Comparison of ENCODE assay signal across 9 cellular contexts in the genomic region with DNA sequence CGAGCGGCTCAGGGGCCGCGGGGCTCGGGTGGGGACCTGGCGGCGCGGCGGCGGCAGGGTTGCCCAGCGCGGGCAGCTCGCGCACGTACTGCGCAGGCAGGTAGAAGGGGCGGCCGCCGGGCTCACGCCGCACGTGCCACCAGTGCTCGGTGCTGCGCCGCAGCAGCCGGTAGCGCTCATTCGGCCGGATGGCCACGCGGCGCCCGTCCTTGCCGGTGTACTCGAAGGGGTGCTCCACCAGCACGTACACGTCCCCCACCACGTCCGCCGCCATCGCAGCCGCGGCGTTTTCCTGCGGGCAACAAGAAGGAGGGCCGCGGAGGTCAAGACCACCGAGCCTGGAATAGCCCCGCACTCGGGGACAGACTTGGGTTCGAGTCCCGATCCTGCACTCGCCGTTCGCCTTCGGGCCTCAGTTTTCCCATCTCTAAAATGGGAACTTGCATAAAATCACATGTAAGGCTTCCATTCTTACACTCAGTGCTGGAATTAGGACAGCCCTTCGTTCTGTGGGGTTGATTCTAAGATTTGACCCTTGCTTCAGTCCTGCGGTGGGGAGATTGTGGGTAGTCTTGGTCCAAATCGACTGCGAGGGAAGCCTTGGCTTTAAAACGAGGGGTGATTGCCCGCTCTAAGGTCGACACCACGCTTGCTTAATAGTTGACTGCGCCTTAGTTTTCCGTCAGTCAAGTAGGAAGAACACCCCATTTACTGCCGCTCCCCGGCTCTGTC. TPM values are rescaled to one million over a fixed set of nuclear protein-coding genes. Genes with fewer than 3 reads are reported as not detected.
DNase-seq lines count a peak whose midpoint lies in the region; ATAC-seq, FAIRE-seq and TF ChIP-seq lines count a peak whose summit lies in the region.
"Had no signal": no experiment of that assay in that cellular context is flagged by ENCODE, and none has a peak within 500 bp of the region (broad histone marks: within the 10 kb centered on the region; RNA-seq: fewer than 3 reads in every experiment).

No MANE protein-coding gene starts in this region.

- H3K27me3 ChIP-seq in psoas muscle (ENCODE audit: insufficient read depth in 3 of 3, low read length in 2 of 3), result peaks cover 0 to 56% (median 25%) of the 10 kb centered on the region in 3 donors

- H3K4me3 ChIP-seq in foreskin fibroblast (ENCODE audit: low read depth in 1 of 2, low read length in 2 of 2) (peak overlapping the region; percentile 21 to 45), psoas muscle (peak overlapping the region; percentile 65)

- H3K36me3 Mint-ChIP-seq in T-cell, result no peaks in the 10 kb centered on the region

- no peak for TF ChIP-seq CTCF in foreskin fibroblast (IDR thresholded peaks at IDR 0.05; ENCODE audit: low read depth, low read length)
- TF ChIP-seq CTCF in psoas muscle (IDR thresholded peaks at IDR 0.05), result no peak

- DNase-seq in GM12891 (ENCODE audit: insufficient read length, low spot score), result no peak
- no peak for DNase-seq in T-cell
- no peak for DNase-seq in foreskin fibroblast
- peak in 1 of 2 donors; percentile 39 for DNase-seq in psoas muscle
- no peak for DNase-seq in posterior vena cava (ENCODE audit: low spot score)
- DNase-seq: NCI-H2171 had no signal

- intact Hi-C loops in psoas muscle (cut with DNase I), result loop anchor here in 1 of 2 donors (10.0 kb wide), 1 partner anchor 155 kb away; no protein-coding TSS in a partner anchor
- intact Hi-C loops in posterior vena cava (cut with DNase I), result no loop called here

- peak overlapping the region; percentile 71 to 82 (median 80) for H3K4me3 Mint-ChIP-seq in T-cell

- H3K4me1 Mint-ChIP-seq in T-cell, result peaks cover 23 to 28% (median 25%) of the 10 kb centered on the region in 3 donors

- no peaks in the 10 kb centered on the region for H3K9me3 ChIP-seq in psoas muscle

- 27 to 39% (median 33%) methylated on average over 50 to 68 of the region's 68 CpGs for WGBS in psoas muscle, 3 donors

- POLR2A ChIA-PET in T-cell (lab: Charles Lee), result interaction anchor here in 1 of 2 donors (0.6 kb wide), 1 partner anchor 12 kb away, joined by 10 read pairs; no protein-coding TSS in a partner anchor

- no peak for TF ChIP-seq POLR2A in GM12891 (IDR thresholded peaks at IDR 0.05; ENCODE audit: low read depth, low read length)

- ATAC-seq in T-cell (replicated peaks in 1 of 4) (no peak), psoas muscle (no peak), HG03139 (IDR thresholded peaks at IDR 0.05; ENCODE audit: unreplicated experiment) (no peak), HG03159 (IDR thresholded peaks at IDR 0.05; ENCODE audit: unreplicated experiment) (no peak), HG03432 (IDR thresholded peaks at IDR 0.05; ENCODE audit: unreplicated experiment) (no peak)

- peaks cover 0 to 9% of the 10 kb centered on the region in 2 donors for H3K36me3 ChIP-seq in psoas muscle (ENCODE audit: insufficient read depth in 1 of 2, low read depth in 1 of 2)

- no peaks in the 10 kb centered on the region for H3K27me3 Mint-ChIP-seq in T-cell

- H3K27ac ChIP-seq in psoas muscle, result no peak overlapping the region

- H3K27ac Mint-ChIP-seq in T-cell, result peak overlapping the region in 1 of 2 donors; percentile 11

- H3K9me3 Mint-ChIP-seq in T-cell, result no peaks in the 10 kb centered on the region

- peaks cover 22% of the 10 kb centered on the region for H3K4me1 ChIP-seq in psoas muscle

- CTCF ChIA-PET in T-cell (lab: Charles Lee), result no interaction called here

- FAIRE-seq in GM12891 (lab: Jason Lieb, UNC), result peak; percentile 56

TF ChIP-seq in GM12891, 5 proteins besides CTCF, POLR2A, EP300 and RAD21:
- TF ChIP-seq PAX5 (IDR thresholded peaks at IDR 0.05; ENCODE audit: insufficient read depth, low read length, severe bottlenecking), result no peak
- no peak for TF ChIP-seq POU2F2 (IDR thresholded peaks at IDR 0.05; ENCODE audit: low read depth, low read length)

RNA-seq across cellular contexts. Expression of a gene that starts 2.5 kb away (rescaled TPM):
- 16.0 TPM for polyA plus RNA-seq in GM12891 (2012; ENCODE audit: low read depth, missing spikeins)
- 100 to 1,000 TPM in 3 of 5 donors, 10 to 100 TPM in 2; 56.4 to 120 (median 113) TPM for total RNA-seq in T-cell
- 1 to 10 TPM; 4.8 to 8.1 (median 6.7) TPM for total RNA-seq in psoas muscle
- 1 to 10 TPM; 3.4 to 8.9 (median 3.5) TPM for polyA plus RNA-seq in psoas muscle
- total RNA-seq in posterior vena cava, result 10 to 100 TPM; 17.8 to 24.5 TPM
